Comparison of ENCODE assay signal across 22 cellular contexts in genomic region chrX:77925764-77926163, GRCh38. TPM values are rescaled to one million over a fixed set of nuclear protein-coding genes. Genes with fewer than 3 reads are reported as not detected.
DNase-seq lines count a peak whose midpoint lies in the region; ATAC-seq, FAIRE-seq and TF ChIP-seq lines count a peak whose summit lies in the region.
"Had no signal": no experiment of that assay in that cellular context is flagged by ENCODE, and none has a peak within 500 bp of the region (broad histone marks: within the 10 kb centered on the region; RNA-seq: fewer than 3 reads in every experiment).

No MANE protein-coding gene starts in this region.

- H3K9me3 ChIP-seq in mucosa of descending colon: no peaks in the 10 kb centered on the region
- H3K9me3 ChIP-seq: sigmoid colon, tibial nerve had no signal

- peak; percentile 76 for FAIRE-seq in GM12891 (lab: Jason Lieb, UNC)

- no peaks in the 10 kb centered on the region for H3K36me3 ChIP-seq in mucosa of descending colon (ENCODE audit: low read depth)
- H3K36me3 ChIP-seq: sigmoid colon, tibial nerve had no signal

- no peak for TF ChIP-seq CTCF in mucosa of descending colon (IDR thresholded peaks at IDR 0.05)

- no peak for DNase-seq in GM12891 (ENCODE audit: insufficient read length, low spot score)
- DNase-seq in OCI-M1 (lab: John Stamatoyannopoulos, UW): peak; percentile 33
- DNase-seq in mucosa of descending colon: no peak
- DNase-seq in Kasumi-1 (lab: John Stamatoyannopoulos, UW): no peak
- no peak for DNase-seq in stimulated activated CD4-positive, alpha-beta T cell treated with anti-CD3 and anti-CD28 coated beads, Interleukin-4, amount 100 ng/mL, for 24 hours
- no peak for DNase-seq in cerebellar nuclear complex (lab: John Stamatoyannopoulos, UW)
- DNase-seq: activated CD8-positive, alpha-beta T cell treated with anti-CD3 and anti-CD28 coated beads for 36 hours; activated T-cell treated with anti-CD3 and anti-CD28 coated beads, Interleukin-2, amount 50 U/mL, for 48 hours; GF-D8; islet precursor cell; mammary epithelial cell; naive B cell; NCI-H1417 treated with DMSO at 0.1 percent for 48 hours; PC-3; SHP77 treated with DMSO at 0.1 percent for 48 hours; sigmoid colon; stimulated activated naive CD4-positive, alpha-beta T cell; T-helper 17 cell had no signal

- TF ChIP-seq POLR2A in GM12891 (IDR thresholded peaks at IDR 0.05; ENCODE audit: low read depth, low read length): no peak

- ATAC-seq in GM21529 (IDR thresholded peaks at IDR 0.05; ENCODE audit: unreplicated experiment): peak; percentile 53
- ATAC-seq in mucosa of descending colon: peak; percentile 23
- ATAC-seq: activated CD8-positive, alpha-beta T cell treated with anti-CD3 and anti-CD28 coated beads for 36 hours; PC-3; T-helper 17 cell; WTC11 had no signal

- H3K4me3 ChIP-seq in mucosa of descending colon: no peak overlapping the region
- H3K4me3 ChIP-seq: coronary artery, sigmoid colon, tibial nerve had no signal

- H3K4me1 ChIP-seq in mucosa of descending colon (ENCODE audit: low read depth): peaks cover 4% of the 10 kb centered on the region
- H3K4me1 ChIP-seq: sigmoid colon, tibial nerve had no signal

- intact Hi-C loops in mucosa of descending colon (cut with DNase I, micrococcal nuclease): no loop called here

TF ChIP-seq in GM12891, 5 proteins besides CTCF, POLR2A, EP300 and RAD21:
- TF ChIP-seq PAX5 (IDR thresholded peaks at IDR 0.05; ENCODE audit: insufficient read depth, low read length, severe bottlenecking) (no peak), TAF1 (IDR thresholded peaks at IDR 0.05; ENCODE audit: low read depth, low read length) (no peak)
TF ChIP-seq in GM12891: peak in this region for 0.

RNA-seq across cellular contexts. Expression of gene ATP7A, which starts 15.3 kb away (rescaled TPM):
- 2.6 TPM for polyA plus RNA-seq in GM12891 (2012; ENCODE audit: low read depth, missing spikeins)
- 10 to 100 TPM in 1 of 3 donors, 1 to 10 TPM in 2; 6.9 to 11.2 (median 9.7) TPM for total RNA-seq in mucosa of descending colon

RNA-seq across cellular contexts. Expression of gene COX7B, which starts 26.5 kb away (rescaled TPM):
- 613 TPM for polyA plus RNA-seq in GM12891 (2012; ENCODE audit: low read depth, missing spikeins)
- 100 to 1,000 TPM; 340 to 480 (median 472) TPM for total RNA-seq in mucosa of descending colon

RNA-seq across cellular contexts. Expression of gene MAGT1, which starts 30.5 kb away (rescaled TPM):
- 17.9 TPM for polyA plus RNA-seq in GM12891 (2012; ENCODE audit: low read depth, missing spikeins)
- 10 to 100 TPM; 36.8 to 55.3 (median 43.3) TPM for total RNA-seq in mucosa of descending colon

RNA-seq across cellular contexts. Expression of gene PGAM4, which starts 43.7 kb away (rescaled TPM):
- 0.32 TPM for polyA plus RNA-seq in GM12891 (2012; ENCODE audit: low read depth, missing spikeins)
- total RNA-seq in mucosa of descending colon: not detected
- total RNA-seq: mammary epithelial cell, PC-3, sigmoid colon, T-helper 17 cell, tibial nerve had no signal
- polyA plus RNA-seq: sigmoid colon had no signal
